In genomic region chr3:87333393-87333892, GRCh38 we compare ENCODE assay signal across 9 cellular contexts. TPM values are rescaled to one million over a fixed set of nuclear protein-coding genes. Genes with fewer than 3 reads are reported as not detected.
DNase-seq lines count a peak whose midpoint lies in the region; ATAC-seq and TF ChIP-seq lines count a peak whose summit lies in the region.
"Had no signal": no experiment of that assay in that cellular context is flagged by ENCODE, and none has a peak within 500 bp of the region (broad histone marks: within the 10 kb centered on the region; RNA-seq: fewer than 3 reads in every experiment).

No MANE protein-coding gene starts in this region.

- H3K27ac ChIP-seq in VCaP (peak overlapping the region; percentile 18; the same call in 1 of the 2 replicates), left ventricle myocardium inferior (replicated peaks) (no peak overlapping the region)

- no peaks in the 10 kb centered on the region for H3K27me3 ChIP-seq in left ventricle myocardium inferior (ENCODE audit: low read depth)

- no peaks in the 10 kb centered on the region for H3K36me3 Mint-ChIP-seq in mesothelial cell of epicardium

- no peak overlapping the region for H3K4me3 Mint-ChIP-seq in mesothelial cell of epicardium

- DNase-seq in GM03348 (ENCODE audit: low spot score) (peak; percentile 61), mesothelial cell of epicardium (ENCODE audit: low spot score in 2 of 2, unreplicated experiment in 2 of 2) (no peak), left ventricle myocardium inferior (no peak), midbrain (lab: John Stamatoyannopoulos, UW) (no peak), SKM-1 treated with dmso at 0.1 percent for 144 hours (lab: John Stamatoyannopoulos, UW; ENCODE audit: unreplicated experiment) (no peak)
- DNase-seq in central memory CD4-positive, alpha-beta T cell = no peak

- no peaks in the 10 kb centered on the region for H3K4me1 ChIP-seq in left ventricle myocardium inferior

- peak overlapping the region; percentile 36 for H3K27ac Mint-ChIP-seq in mesothelial cell of epicardium

- H3K9me3 Mint-ChIP-seq in mesothelial cell of epicardium = peaks cover 6% of the 10 kb centered on the region

- H3K27me3 Mint-ChIP-seq in mesothelial cell of epicardium (ENCODE audit: low read depth) = no peaks in the 10 kb centered on the region

- H3K9me3 ChIP-seq in left ventricle myocardium inferior (replicated peaks) = no peaks in the 10 kb centered on the region

- no peaks in the 10 kb centered on the region for H3K36me3 ChIP-seq in left ventricle myocardium inferior

- H3K4me3 ChIP-seq in left ventricle myocardium inferior = no peak overlapping the region

- peaks cover 19% of the 10 kb centered on the region for H3K4me1 Mint-ChIP-seq in mesothelial cell of epicardium

- TF ChIP-seq CTCF in VCaP (conservative IDR thresholded peaks at IDR 0.05) (no peak), mesothelial cell of epicardium (IDR thresholded peaks at IDR 0.05; ENCODE audit: unreplicated experiment) (no peak), left ventricle myocardium inferior (IDR thresholded peaks at IDR 0.05; ENCODE audit: borderline replicate concordance) (no peak)

- intact Hi-C loops in left ventricle myocardium inferior (cut with micrococcal nuclease) = no loop called here

- peak; percentile 67 for ATAC-seq in HG02981 (IDR thresholded peaks at IDR 0.05; ENCODE audit: unreplicated experiment)

RNA-seq across cellular contexts. Expression of gene POU1F1, which starts 57.1 kb away (rescaled TPM):
- total RNA-seq in mesothelial cell of epicardium = not detected in 3 replicates
- not detected for total RNA-seq in left ventricle myocardium inferior
- total RNA-seq: lung microvascular endothelial cell had no signal
